ENCODE assay signal across 9 cellular contexts in genomic region chr1:205287723-205288122, GRCh38. TPM values are rescaled to one million over a fixed set of nuclear protein-coding genes. Genes with fewer than 3 reads are reported as not detected.
DNase-seq lines count a peak whose midpoint lies in the region; TF ChIP-seq lines count a peak whose summit lies in the region.
"Had no signal": no experiment of that assay in that cellular context is flagged by ENCODE, and none has a peak within 500 bp of the region (broad histone marks: within the 10 kb centered on the region; RNA-seq: fewer than 3 reads in every experiment).

No MANE protein-coding gene starts in this region.

- H3K36me3 ChIP-seq in colonic mucosa (no peaks in the 10 kb centered on the region), osteoblast (ENCODE audit: insufficient read depth, low read length) (no peaks in the 10 kb centered on the region), tibial artery (no peaks in the 10 kb centered on the region)

- peak overlapping the region in 1 of 2 donors; percentile 29 for H3K9ac ChIP-seq in colonic mucosa (ENCODE audit: low read depth in 2 of 2, low read length in 2 of 2)

- no peaks in the 10 kb centered on the region for H4K20me1 ChIP-seq in osteoblast (ENCODE audit: insufficient read depth, low read length)

- H3K4me3 ChIP-seq in colonic mucosa (no peak overlapping the region), osteoblast (ENCODE audit: insufficient read depth, low read length) (no peak overlapping the region), tibial artery (no peak overlapping the region)

- TF ChIP-seq CTCF in colonic mucosa (IDR thresholded peaks at IDR 0.05) (no peak), osteoblast (IDR thresholded peaks at IDR 0.05; ENCODE audit: extremely low read depth, low read depth, low read length) (no peak), tibial artery (IDR thresholded peaks at IDR 0.05) (no peak)

- H3K27me3 ChIP-seq in colonic mucosa = no peaks in the 10 kb centered on the region
- H3K27me3 ChIP-seq in osteoblast (ENCODE audit: insufficient read depth, low read length) = no peaks in the 10 kb centered on the region
- H3K27me3 ChIP-seq in tibial artery = no peaks in the 10 kb centered on the region

- peak overlapping the region; percentile 71 for H2AFZ ChIP-seq in osteoblast (ENCODE audit: low read length)

- H3K79me2 ChIP-seq in osteoblast (ENCODE audit: insufficient read depth, low read length) = no peaks in the 10 kb centered on the region

- intact Hi-C loops in colonic mucosa (cut with DNase I) (no loop called here), tibial artery (cut with DNase I; ENCODE audit: low total_unique reads) (no loop called here)

- DNase-seq in EL = peak; percentile 35
- peak; percentile 31 for DNase-seq in NCI-H69 (lab: John Stamatoyannopoulos, UW)
- DNase-seq in colonic mucosa = no peak
- no peak for DNase-seq in osteoblast (ENCODE audit: insufficient read length, low spot score, missing footprints)
- DNase-seq in SKM-1 (lab: John Stamatoyannopoulos, UW; ENCODE audit: unreplicated experiment) = no peak
- no peak for DNase-seq in tibial artery
- no peak for DNase-seq in hippocampal formation (lab: John Stamatoyannopoulos, UW)
- no peak for DNase-seq in HuH-7.5 (ENCODE audit: low spot score)
- DNase-seq: SHP77 had no signal

- H3K4me1 ChIP-seq in colonic mucosa (peaks cover 17% of the 10 kb centered on the region), osteoblast (ENCODE audit: insufficient read depth, low read length) (peaks cover 47% of the 10 kb centered on the region), tibial artery (peaks cover 0 to 14% (median 6%) of the 10 kb centered on the region in 4 donors)

- peak overlapping the region; percentile 34 for H3K27ac ChIP-seq in colonic mucosa
- peak overlapping the region; percentile 33 for H3K27ac ChIP-seq in osteoblast (ENCODE audit: low read depth, low read length)
- H3K27ac ChIP-seq in tibial artery = no peak overlapping the region

- H3K9me3 ChIP-seq in colonic mucosa = no peaks in the 10 kb centered on the region
- H3K9me3 ChIP-seq in osteoblast (ENCODE audit: low read depth, low read length) = no peaks in the 10 kb centered on the region
- H3K9me3 ChIP-seq in tibial artery = no peaks in the 10 kb centered on the region

- H3K4me2 ChIP-seq in osteoblast (ENCODE audit: insufficient read depth, low read length) = peak overlapping the region; percentile 15

RNA-seq across cellular contexts. Expression of gene NUAK2, which starts 33.8 kb away (rescaled TPM):
- total RNA-seq in colonic mucosa (10 to 100 TPM; 21.2 to 27.2 TPM), osteoblast (2.7 and 3.6 TPM in 2 replicates)

RNA-seq across cellular contexts. Expression of gene TMCC2, which starts 60.0 kb away (rescaled TPM):
- total RNA-seq in colonic mucosa (under 1 TPM; 0.25 to 0.88 TPM), osteoblast (1.8 and 2.9 TPM in 2 replicates)

Comparison
In these comparisons a context has a peak if more than half of its experiments do, and no peak if none do; other contexts are left out.
1. DNase-seq: peak in EL (single experiment) and NCI-H69 (single experiment); none in colonic mucosa (single experiment), osteoblast (single experiment), SKM-1 (single experiment), tibial artery (0 of 2), hippocampal formation (0 of 2) and HuH-7.5 (single experiment).
2. H3K27ac ChIP-seq: peak in colonic mucosa (single experiment) and osteoblast (single experiment); none in tibial artery (0 of 2).